Comparison of ENCODE assay signal across 8 cellular contexts in genomic region chrX:19889582-19890342, GRCh38. TPM values are rescaled to one million over a fixed set of nuclear protein-coding genes. Genes with fewer than 3 reads are reported as not detected.
A peak's percentile ranks its signal among the peaks of the same experiment; 100 is the strongest.
DNase-seq lines count a peak whose midpoint lies in the region; ATAC-seq, FAIRE-seq and TF ChIP-seq lines count a peak whose summit lies in the region.

No MANE protein-coding gene starts in this region.

- DNase-seq in AG20443 (ENCODE audit: low spot score) (peak; percentile 13), Karpas-422 (peak; percentile 69), left kidney (ENCODE audit: low read depth, low spot score) (peak; percentile 7), esophagus muscularis mucosa (ENCODE audit: extremely low spot score) (no peak), NOMO-1 (lab: John Stamatoyannopoulos, UW; ENCODE audit: unreplicated experiment in 2 of 2) (no peak), D721Med (ENCODE audit: insufficient read length, low spot score) (no peak)
- DNase-seq in activated CD8-positive, alpha-beta memory T cell treated with anti-CD3 and anti-CD28 coated beads, Interleukin-2, amount 50 U/mL, for 4 hours, result peak; percentile 39

- no peak for FAIRE-seq in D721Med (lab: Jason Lieb, UNC)

- H3K27ac ChIP-seq in Karpas-422 (ENCODE audit: low read length), result peak overlapping the region; percentile 89; the same call in 1 of the 2 replicates
- H3K27ac ChIP-seq in esophagus muscularis mucosa (replicated peaks in 1 of 4), result no peak overlapping the region

- H3K9me2 ChIP-seq in Karpas-422 (replicated peaks; ENCODE audit: insufficient read depth, low read length), result no peaks in the 10 kb centered on the region

- H3K4me3 ChIP-seq in Karpas-422 (ENCODE audit: low read length) (no peak overlapping the region), esophagus muscularis mucosa (no peak overlapping the region)

- H3K36me3 ChIP-seq in Karpas-422 (ENCODE audit: insufficient read depth, low read length), result no peaks in the 10 kb centered on the region
- H3K36me3 ChIP-seq in esophagus muscularis mucosa, result no peaks in the 10 kb centered on the region

- WGBS in esophagus muscularis mucosa, result 65% methylated on average over 9 of the region's 9 CpGs

- H2AFZ ChIP-seq in Karpas-422 (ENCODE audit: low read length), result no peak overlapping the region

- intact Hi-C loops in esophagus muscularis mucosa (cut with DNase I), result loop anchor here (5.0 to 10.0 kb wide), 2 partner anchors 297 to 515 kb away; no protein-coding TSS in a partner anchor

- H3K4me1 ChIP-seq in Karpas-422 (ENCODE audit: low read length), result peaks cover 29% of the 10 kb centered on the region
- peaks cover 0 to 13% (median 9%) of the 10 kb centered on the region in 4 donors for H3K4me1 ChIP-seq in esophagus muscularis mucosa

- H3K27me3 ChIP-seq in Karpas-422 (ENCODE audit: low read length), result no peaks in the 10 kb centered on the region
- no peaks in the 10 kb centered on the region for H3K27me3 ChIP-seq in esophagus muscularis mucosa

- no peaks in the 10 kb centered on the region for H4K20me1 ChIP-seq in Karpas-422 (ENCODE audit: insufficient read depth, low read depth, low read length)

- TF ChIP-seq POLR2A in esophagus muscularis mucosa (IDR thresholded peaks at IDR 0.05; ENCODE audit: low read depth), result no peak

- TF ChIP-seq CTCF in esophagus muscularis mucosa (IDR thresholded peaks at IDR 0.05) (no peak), D721Med (IDR thresholded peaks at IDR 0.05; ENCODE audit: insufficient read depth, missing control alignments) (no peak)

- ATAC-seq in GM19043 (IDR thresholded peaks at IDR 0.05; ENCODE audit: low read depth, unreplicated experiment), result peak; percentile 56

- TF ChIP-seq EP300 in esophagus muscularis mucosa (IDR thresholded peaks at IDR 0.05), result no peak

- H3K9ac ChIP-seq in Karpas-422 (ENCODE audit: low read length), result no peak overlapping the region

- H3K79me2 ChIP-seq in Karpas-422 (ENCODE audit: low read length), result peaks cover 24% of the 10 kb centered on the region

- H3K9me3 ChIP-seq in Karpas-422 (ENCODE audit: low read length) (no peaks in the 10 kb centered on the region), esophagus muscularis mucosa (no peaks in the 10 kb centered on the region)

- no peak overlapping the region for H3K4me2 ChIP-seq in Karpas-422 (ENCODE audit: low read depth, low read length, poor library complexity, severe bottlenecking)

RNA-seq across cellular contexts. Expression of gene SH3KBP1, which starts 2.4 kb away (rescaled TPM):
- 72.0 and 79.6 TPM in 2 replicates for total RNA-seq in Karpas-422 (2014; rRNA removed; shearing (Covaris generic); ENCODE audit: low replicate concordance)
- total RNA-seq in esophagus muscularis mucosa, result 10 to 100 TPM; 10.4 to 14.2 (median 11.7) TPM

Comparison
In these comparisons a context has a peak if more than half of its experiments do, and no peak if none do; other contexts are left out.
1. DNase-seq: peak in AG20443 (single experiment), Karpas-422 (single experiment), activated CD8-positive, alpha-beta memory T cell treated with anti-CD3 and anti-CD28 coated beads, Interleukin-2, amount 50 U/mL, for 4 hours (single experiment) and left kidney (single experiment); none in esophagus muscularis mucosa (single experiment), NOMO-1 (0 of 2) and D721Med (single experiment).